In genomic region chr21:15669247-15669646, GRCh38 we compare ENCODE assay signal across 23 cellular contexts.
DNase-seq lines count a peak whose midpoint lies in the region; ATAC-seq and TF ChIP-seq lines count a peak whose summit lies in the region.
"Had no signal": no experiment of that assay in that cellular context is flagged by ENCODE, and none has a peak within 500 bp of the region (broad histone marks: within the 10 kb centered on the region; RNA-seq: fewer than 3 reads in every experiment).

No MANE protein-coding gene starts in this region.

- H3K36me3 ChIP-seq in fibroblast of lung (ENCODE audit: control insufficient read depth, insufficient read depth, low read length), result no peaks in the 10 kb centered on the region
- H3K36me3 ChIP-seq: BE2C, left ventricle myocardium inferior, Peyer's patch had no signal

- no peaks in the 10 kb centered on the region for H3K79me2 ChIP-seq in fibroblast of lung (ENCODE audit: control insufficient read depth, insufficient read depth, low read length)

- DNase-seq in EL (peak; percentile 31), NB4 (ENCODE audit: low read depth) (peak; percentile 20), fibroblast of lung (ENCODE audit: low read depth in 2 of 2) (peak; percentile 53 to 77), omental fat pad (ENCODE audit: low spot score) (no peak), coronary artery (ENCODE audit: low spot score) (no peak)
- no peak for DNase-seq in activated CD4-positive, alpha-beta T cell treated with anti-CD3 and anti-CD28 coated beads for 1 hour
- no peak for DNase-seq in activated naive CD8-positive, alpha-beta T cell treated with anti-CD3 and anti-CD28 coated beads for 36 hours
- no peak for DNase-seq in stimulated activated CD4-positive, alpha-beta T cell treated with anti-CD3 and anti-CD28 coated beads, Interleukin-1b, Interleukin-23, amount 100 ng/mL, for 48 hours
- DNase-seq: activated CD4-positive, alpha-beta T cell treated with anti-CD3 and anti-CD28 coated beads, Interleukin-2, amount 10 ng/mL, durations not matched to agents 7 days and 5 days; BE2C; DMS79; effector CD4-positive, alpha-beta T cell; left ventricle myocardium inferior; NCI-H1417 treated with DMSO at 0.1 percent for 48 hours; NCI-H524; nephron progenitor cell; NK-92 treated with Interleukin-12 subunit alpha and Interleukin-12 subunit beta, amount 100 ng/mL, for 24 hours; Peyer's patch; posterior cingulate gyrus; T-helper 2 cell had no signal

- no peaks in the 10 kb centered on the region for H3K36me3 Mint-ChIP-seq in activated naive CD8-positive, alpha-beta T cell treated with anti-CD3 and anti-CD28 coated beads for 36 hours
- H3K36me3 Mint-ChIP-seq: activated naive CD4-positive, alpha-beta T cell treated with anti-CD3 and anti-CD28 coated beads, Interleukin-2, amount 50 U/mL, for 72 hours; stimulated activated effector memory CD8-positive, alpha-beta T cell treated with anti-CD3 and anti-CD28 coated beads, Interleukin-12 subunit alpha, Interleukin-12 subunit beta, amount 100 ng/mL, for 72 hours had no signal

- H3K27me3 ChIP-seq in fibroblast of lung (ENCODE audit: control insufficient read depth, insufficient read depth, low read length), result no peaks in the 10 kb centered on the region
- H3K27me3 ChIP-seq: BE2C, Peyer's patch had no signal

- no peak for TF ChIP-seq POLR2A in NB4 (IDR thresholded peaks at IDR 0.05; ENCODE audit: extremely low read depth, insufficient read length)

- no peak overlapping the region for H3K27ac Mint-ChIP-seq in activated naive CD8-positive, alpha-beta T cell treated with anti-CD3 and anti-CD28 coated beads for 36 hours
- H3K27ac Mint-ChIP-seq: activated CD4-positive, alpha-beta T cell treated with anti-CD3 and anti-CD28 coated beads, Interleukin-2, amount 10 ng/mL, durations not matched to agents 7 days and 5 days; activated naive CD4-positive, alpha-beta T cell treated with anti-CD3 and anti-CD28 coated beads, Interleukin-2, amount 50 U/mL, for 72 hours; activated T-helper 1 cell treated with anti-CD3 and anti-CD28 coated beads, Interleukin-12 subunit alpha, Interleukin-12 subunit beta, Interleukin-2, Interleukin-4 antibody, amounts not matched to agents 30 ng/mL and 10 ng/mL and 1 ng/mL, durations not matched to agents 14 hours and 24 hours and 36 hours; nephron progenitor cell; stimulated activated effector memory CD8-positive, alpha-beta T cell treated with anti-CD3 and anti-CD28 coated beads, Interleukin-12 subunit alpha, Interleukin-12 subunit beta, amount 100 ng/mL, for 72 hours had no signal

- H3K4me3 Mint-ChIP-seq in activated naive CD8-positive, alpha-beta T cell treated with anti-CD3 and anti-CD28 coated beads for 36 hours, result no peak overlapping the region
- H3K4me3 Mint-ChIP-seq: activated CD4-positive, alpha-beta T cell treated with anti-CD3 and anti-CD28 coated beads, Interleukin-2, amount 10 ng/mL, durations not matched to agents 7 days and 5 days; activated T-helper 1 cell treated with anti-CD3 and anti-CD28 coated beads, Interleukin-12 subunit alpha, Interleukin-12 subunit beta, Interleukin-2, Interleukin-4 antibody, amounts not matched to agents 30 ng/mL and 10 ng/mL and 1 ng/mL, durations not matched to agents 14 hours and 24 hours and 36 hours; nephron progenitor cell; stimulated activated effector memory CD8-positive, alpha-beta T cell treated with anti-CD3 and anti-CD28 coated beads, Interleukin-12 subunit alpha, Interleukin-12 subunit beta, amount 100 ng/mL, for 72 hours had no signal

- H4K20me1 ChIP-seq in fibroblast of lung (ENCODE audit: control insufficient read depth, extremely low read depth, insufficient read depth, low read length), result no peaks in the 10 kb centered on the region

- no peaks in the 10 kb centered on the region for H3K4me1 Mint-ChIP-seq in activated naive CD8-positive, alpha-beta T cell treated with anti-CD3 and anti-CD28 coated beads for 36 hours
- H3K4me1 Mint-ChIP-seq: activated CD4-positive, alpha-beta T cell treated with anti-CD3 and anti-CD28 coated beads, Interleukin-2, amount 10 ng/mL, durations not matched to agents 7 days and 5 days; nephron progenitor cell; stimulated activated effector memory CD8-positive, alpha-beta T cell treated with anti-CD3 and anti-CD28 coated beads, Interleukin-12 subunit alpha, Interleukin-12 subunit beta, amount 100 ng/mL, for 72 hours had no signal

- H2AFZ ChIP-seq in fibroblast of lung (ENCODE audit: low read length), result no peak overlapping the region

- H3K4me3 ChIP-seq in NB4 (ENCODE audit: low read depth, low read length), result no peak overlapping the region
- no peak overlapping the region for H3K4me3 ChIP-seq in fibroblast of lung (replicated peaks in 1 of 4; ENCODE audit: control extremely low read depth in 1 of 4, insufficient read depth in 1 of 4, low read depth in 3 of 4, low read length in 4 of 4)
- no peak overlapping the region for H3K4me3 ChIP-seq in coronary artery
- H3K4me3 ChIP-seq: left ventricle myocardium inferior, Peyer's patch had no signal

- ATAC-seq in omental fat pad (ENCODE audit: low FRiP score), result peak; percentile 58
- ATAC-seq: activated naive CD4-positive, alpha-beta T cell treated with anti-CD3 and anti-CD28 coated beads, Interleukin-2, amount 50 U/mL, for 72 hours; stimulated activated effector memory CD8-positive, alpha-beta T cell treated with anti-CD3 and anti-CD28 coated beads, Interleukin-12 subunit alpha, Interleukin-12 subunit beta, amount 100 ng/mL, for 72 hours had no signal

- no peak overlapping the region for H3K9ac ChIP-seq in fibroblast of lung (ENCODE audit: insufficient read depth, low read length)

- no peak for TF ChIP-seq CTCF in NB4 (IDR thresholded peaks at IDR 0.05; ENCODE audit: low read depth, low read length)
- no peak for TF ChIP-seq CTCF in fibroblast of lung (conservative IDR thresholded peaks at IDR 0.05 in 1 of 2, IDR thresholded peaks at IDR 0.05 in 1 of 2; ENCODE audit: low read depth in 1 of 2, low read length in 2 of 2)
- TF ChIP-seq CTCF in omental fat pad (IDR thresholded peaks at IDR 0.05), result no peak
- no peak for TF ChIP-seq CTCF in coronary artery (IDR thresholded peaks at IDR 0.05)

- H3K4me1 ChIP-seq in fibroblast of lung (ENCODE audit: control insufficient read depth, extremely low read depth, insufficient read depth, low read length), result peaks cover 2% of the 10 kb centered on the region
- H3K4me1 ChIP-seq: BE2C, left ventricle myocardium inferior, Peyer's patch had no signal

- H3K9me3 ChIP-seq in fibroblast of lung (ENCODE audit: control insufficient read depth, insufficient read depth, low read depth, low read length), result no peaks in the 10 kb centered on the region
- H3K9me3 ChIP-seq: BE2C, left ventricle myocardium inferior, Peyer's patch had no signal

- no peaks in the 10 kb centered on the region for H3K9me3 Mint-ChIP-seq in activated naive CD8-positive, alpha-beta T cell treated with anti-CD3 and anti-CD28 coated beads for 36 hours
- H3K9me3 Mint-ChIP-seq: activated CD4-positive, alpha-beta T cell treated with anti-CD3 and anti-CD28 coated beads, Interleukin-2, amount 10 ng/mL, durations not matched to agents 7 days and 5 days; activated naive CD4-positive, alpha-beta T cell treated with anti-CD3 and anti-CD28 coated beads, Interleukin-2, amount 50 U/mL, for 72 hours; activated T-helper 1 cell treated with anti-CD3 and anti-CD28 coated beads, Interleukin-12 subunit alpha, Interleukin-12 subunit beta, Interleukin-2, Interleukin-4 antibody, amounts not matched to agents 30 ng/mL and 10 ng/mL and 1 ng/mL, durations not matched to agents 14 hours and 24 hours and 36 hours; stimulated activated effector memory CD8-positive, alpha-beta T cell treated with anti-CD3 and anti-CD28 coated beads, Interleukin-12 subunit alpha, Interleukin-12 subunit beta, amount 100 ng/mL, for 72 hours had no signal

- H3K27me3 Mint-ChIP-seq in activated naive CD8-positive, alpha-beta T cell treated with anti-CD3 and anti-CD28 coated beads for 36 hours, result no peaks in the 10 kb centered on the region
- H3K27me3 Mint-ChIP-seq: activated CD4-positive, alpha-beta T cell treated with anti-CD3 and anti-CD28 coated beads, Interleukin-2, amount 10 ng/mL, durations not matched to agents 7 days and 5 days had no signal

- no peak overlapping the region for H3K27ac ChIP-seq in fibroblast of lung (ENCODE audit: insufficient read depth, low read length)
- H3K27ac ChIP-seq in coronary artery, result no peak overlapping the region
- H3K27ac ChIP-seq: left ventricle myocardium inferior, Peyer's patch had no signal

- no peak overlapping the region for H3K4me2 ChIP-seq in fibroblast of lung (ENCODE audit: extremely low read depth, insufficient read depth, low read length)

Comparison
In these comparisons a context has a peak if more than half of its experiments do, and no peak if none do; other contexts are left out.
1. DNase-seq: peak in EL (single experiment), NB4 (single experiment) and fibroblast of lung (2 of 2); none in omental fat pad (single experiment), activated CD4-positive, alpha-beta T cell treated with anti-CD3 and anti-CD28 coated beads for 1 hour (single experiment), activated naive CD8-positive, alpha-beta T cell treated with anti-CD3 and anti-CD28 coated beads for 36 hours (single experiment), coronary artery (single experiment) and stimulated activated CD4-positive, alpha-beta T cell treated with anti-CD3 and anti-CD28 coated beads, Interleukin-1b, Interleukin-23, amount 100 ng/mL, for 48 hours (single experiment).